1 cellular context compared by ENCODE assay signal in genomic region chr1:121192512-121192911, GRCh38. TPM values are rescaled to one million over a fixed set of nuclear protein-coding genes. Genes with fewer than 3 reads are reported as not detected.
"Had no signal": no experiment of that assay in that cellular context is flagged by ENCODE, and none has a peak within 500 bp of the region (broad histone marks: within the 10 kb centered on the region; RNA-seq: fewer than 3 reads in every experiment).

No MANE protein-coding gene starts in this region.

RNA-seq across cellular contexts. Expression of gene FAM72B, which starts 8.4 kb away (rescaled TPM):
- total RNA-seq: naive thymus-derived CD8-positive, alpha-beta T cell had no signal
